Comparison of ENCODE assay signal across 23 cellular contexts in genomic region chr3:51703026-51703775, GRCh38. TPM values are rescaled to one million over a fixed set of nuclear protein-coding genes. Genes with fewer than 3 reads are reported as not detected.
A peak's percentile ranks its signal among the peaks of the same experiment; 100 is the strongest.
DNase-seq lines count a peak whose midpoint lies in the region; ATAC-seq and TF ChIP-seq lines count a peak whose summit lies in the region.
"Had no signal": no experiment of that assay in that cellular context is flagged by ENCODE, and none has a peak within 500 bp of the region (broad histone marks: within the 10 kb centered on the region; RNA-seq: fewer than 3 reads in every experiment).

No MANE protein-coding gene starts in this region.

- no peaks in the 10 kb centered on the region for H3K9me2 ChIP-seq in neural cell (ENCODE audit: insufficient read depth, low read length)

- H3K9me3 ChIP-seq in neural cell (ENCODE audit: low read length): no peaks in the 10 kb centered on the region
- H3K9me3 ChIP-seq in BE2C: no peaks in the 10 kb centered on the region
- H3K9me3 ChIP-seq: MG63, ovary, testis had no signal

- H3K27me3 ChIP-seq in neural cell (ENCODE audit: insufficient read depth, low read depth, low read length) (peaks cover 11% of the 10 kb centered on the region), BE2C (peaks cover 8% of the 10 kb centered on the region)
- H3K27me3 ChIP-seq: MG63, ovary, testis had no signal

- no peaks in the 10 kb centered on the region for H3F3A ChIP-seq in neural cell (ENCODE audit: insufficient read depth, low read length, poor library complexity, severe bottlenecking)

- ATAC-seq in HG02610 (IDR thresholded peaks at IDR 0.05; ENCODE audit: unreplicated experiment): no peak
- no peak for ATAC-seq in HG02973 (IDR thresholded peaks at IDR 0.05; ENCODE audit: unreplicated experiment)
- no peak for ATAC-seq in HG02588 (IDR thresholded peaks at IDR 0.05; ENCODE audit: unreplicated experiment)
- ATAC-seq: activated CD8-positive, alpha-beta T cell treated with anti-CD3 and anti-CD28 coated beads, Interleukin-2, amount 10 ng/mL, durations not matched to agents 7 days and 5 days; left colon had no signal

- TF ChIP-seq CTCF in neural cell (IDR thresholded peaks at IDR 0.05; ENCODE audit: poor library complexity, severe bottlenecking): no peak
- no peak for TF ChIP-seq CTCF in BE2C (IDR thresholded peaks at IDR 0.05; ENCODE audit: low read depth, low read length)

- H3K27ac ChIP-seq in caudate nucleus (ENCODE audit: low read depth, low read length) (peak overlapping the region; percentile 52), neural cell (ENCODE audit: low read length) (peak overlapping the region; percentile 18)
- H3K27ac ChIP-seq: hepatocyte, ovary, testis, VCaP had no signal

- no peaks in the 10 kb centered on the region for H3K79me2 ChIP-seq in neural cell (replicated peaks; ENCODE audit: insufficient read depth, low read length)
- H3K79me2 ChIP-seq: hepatocyte had no signal

- H3K9ac ChIP-seq in neural cell (ENCODE audit: low read length): peak overlapping the region; percentile 31

- H3K4me3 ChIP-seq in neural cell (ENCODE audit: low read length) (peak overlapping the region; percentile 14), BE2C (ENCODE audit: low read depth, low read length) (no peak overlapping the region)
- H3K4me3 ChIP-seq: hepatocyte, MG63, ovary, testis had no signal

- peak; percentile 36 for DNase-seq in DMS79 treated with DMSO at 0.1 percent for 48 hours (lab: John Stamatoyannopoulos, UW)
- peak; percentile 14 for DNase-seq in NCI-H1105 (lab: John Stamatoyannopoulos, UW)
- DNase-seq in caudate nucleus (lab: John Stamatoyannopoulos, UW): no peak
- no peak for DNase-seq in BE2C
- DNase-seq: activated CD8-positive, alpha-beta T cell treated with anti-CD3 and anti-CD28 coated beads, Interleukin-2, amount 10 ng/mL, durations not matched to agents 7 days and 5 days; activated naive CD8-positive, alpha-beta T cell treated with anti-CD3 and anti-CD28 coated beads, Interleukin-2, amount 10 ng/mL, durations not matched to agents 7 days and 5 days; effector memory CD4-positive, alpha-beta T cell; IMR-90; left colon; MG63; NCI-H446; ovary; SHP77 treated with DMSO at 0.1 percent for 48 hours; small intestine; stimulated activated CD4-positive, alpha-beta T cell treated with anti-CD3 and anti-CD28 coated beads, Interleukin-4, amount 100 ng/mL, for 4 hours; stimulated activated CD8-positive, alpha-beta memory T cell treated with anti-CD3 and anti-CD28 coated beads, Interleukin-4, amount 100 ng/mL, for 48 hours; testis had no signal

- no peaks in the 10 kb centered on the region for H4K20me1 ChIP-seq in neural cell (ENCODE audit: insufficient read depth)

- no peak for TF ChIP-seq RAD21 in neural cell (conservative IDR thresholded peaks at IDR 0.05)

- H3K36me3 ChIP-seq in neural cell (ENCODE audit: insufficient read depth, low read length): no peaks in the 10 kb centered on the region
- no peaks in the 10 kb centered on the region for H3K36me3 ChIP-seq in BE2C
- H3K36me3 ChIP-seq: MG63, ovary had no signal

- TF ChIP-seq EP300 in neural cell (conservative IDR thresholded peaks at IDR 0.05; ENCODE audit: poor library complexity, severe bottlenecking): no peak

- H3K4me2 ChIP-seq in neural cell (ENCODE audit: low read length): no peak overlapping the region
- H3K4me2 ChIP-seq: hepatocyte had no signal

- H2AFZ ChIP-seq in neural cell (ENCODE audit: low read depth, low read length): no peak overlapping the region
- H2AFZ ChIP-seq: hepatocyte had no signal

- no peaks in the 10 kb centered on the region for H3K4me1 ChIP-seq in BE2C

TF ChIP-seq in neural cell, 6 proteins besides CTCF, POLR2A, EP300 and RAD21:
- TF ChIP-seq MXI1 (conservative IDR thresholded peaks at IDR 0.05; ENCODE audit: poor library complexity, severe bottlenecking) (no peak), SMC3 (conservative IDR thresholded peaks at IDR 0.05; ENCODE audit: poor library complexity) (no peak), POLR2AphosphoS5 (IDR thresholded peaks at IDR 0.05) (no peak), REST (IDR thresholded peaks at IDR 0.05; ENCODE audit: borderline replicate concordance) (no peak), EZH2 (IDR thresholded peaks at IDR 0.05; ENCODE audit: borderline replicate concordance, insufficient read depth, low read length, poor library complexity, severe bottlenecking) (no peak), TAF1 (IDR thresholded peaks at IDR 0.05; ENCODE audit: low read depth) (no peak)

RNA-seq across cellular contexts. Expression of gene GRM2, which starts 3.7 kb away (rescaled TPM):
- polyA plus RNA-seq in neural cell: 9.1 and 11.6 TPM in 2 replicates
- polyA minus RNA-seq in neural cell: 7.5 and 9.0 TPM in 2 replicates
- polyA plus RNA-seq in BE2C (2012; ENCODE audit: insufficient read depth, insufficient read length, low read depth): 1.3 TPM
- polyA plus RNA-seq: hepatocyte had no signal

RNA-seq across cellular contexts. Expression of gene TEX264, which starts 32.1 kb away (rescaled TPM):
- polyA plus RNA-seq in neural cell: 33.0 and 35.4 TPM in 2 replicates
- polyA minus RNA-seq in neural cell: 16.0 and 18.5 TPM in 2 replicates
- 51.9 TPM for polyA plus RNA-seq in BE2C (2012; ENCODE audit: insufficient read depth, insufficient read length, low read depth)

Comparison
In these comparisons a context has a peak if more than half of its experiments do, and no peak if none do; other contexts are left out.
1. DNase-seq: peak in DMS79 treated with DMSO at 0.1 percent for 48 hours (single experiment) and NCI-H1105 (single experiment); none in caudate nucleus (0 of 61) and BE2C (single experiment).